8 cellular contexts compared by ENCODE assay signal in genomic region chr2:91772240-91772927, GRCh38.
A peak's percentile ranks its signal among the peaks of the same experiment; 100 is the strongest.
DNase-seq lines count a peak whose midpoint lies in the region; ATAC-seq, FAIRE-seq and TF ChIP-seq lines count a peak whose summit lies in the region.
"Not testable (repeated sequence)": the region's sequence is repeated elsewhere in the genome, so short reads cannot be mapped to it uniquely, and the experiment has no call there.

No MANE protein-coding gene starts in this region.

- H4K20me1 ChIP-seq in GM23248 (ENCODE audit: insufficient read depth): not testable (repeated sequence)

- peak; percentile 60 to 66 for ATAC-seq in A549
- ATAC-seq in lower lobe of right lung: peak; percentile 31 to 42
- ATAC-seq in stimulated activated naive CD8-positive, alpha-beta T cell treated with anti-CD3 and anti-CD28 coated beads, Interleukin-15, amount 100 ng/mL, for 72 hours: peak; percentile 21

- CTCF ChIA-PET in A549 (lab: Yijun Ruan, JAX): not testable (repeated sequence)

- POLR2A ChIA-PET in A549 (lab: Yijun Ruan, JAX): not testable (repeated sequence)

- not testable (repeated sequence) for H3K4me3 Mint-ChIP-seq in dendritic cell treated with granulocyte-macrophage colony-stimulating factor and Interleukin-4, amounts not matched to agents 40 ng/mL and 50 ng/mL, for 4 days; osteocyte (ENCODE audit: unreplicated experiment); stimulated activated naive CD8-positive, alpha-beta T cell treated with anti-CD3 and anti-CD28 coated beads, Interleukin-15, amount 100 ng/mL, for 72 hours

- H3K9ac ChIP-seq in GM23248: not testable (repeated sequence)

- not testable (repeated sequence) for H3K36me3 ChIP-seq in GM23248 (ENCODE audit: low read depth); right atrium auricular region; lower lobe of right lung

- H3K27ac ChIP-seq in A549: peak overlapping the region; percentile 62 to 86
- not testable (repeated sequence) for H3K27ac ChIP-seq in GM23248, right atrium auricular region, lower lobe of right lung

- in situ Hi-C loops in GM23248 (cut with MboI): not testable (repeated sequence)

- H3K27me3 Mint-ChIP-seq in dendritic cell treated with granulocyte-macrophage colony-stimulating factor and Interleukin-4, amounts not matched to agents 40 ng/mL and 50 ng/mL, for 4 days; osteocyte (ENCODE audit: unreplicated experiment); stimulated activated naive CD8-positive, alpha-beta T cell treated with anti-CD3 and anti-CD28 coated beads, Interleukin-15, amount 100 ng/mL, for 72 hours: not testable (repeated sequence)

- not testable (repeated sequence) for TF ChIP-seq EP300 in A549 (IDR thresholded peaks at IDR 0.05)

- not testable (repeated sequence) for TF ChIP-seq CTCF in A549 (IDR thresholded peaks at IDR 0.05); right atrium auricular region (IDR thresholded peaks at IDR 0.05); lower lobe of right lung (IDR thresholded peaks at IDR 0.05); osteocyte (IDR thresholded peaks at IDR 0.05)

- H3K9me2 ChIP-seq in GM23248 (ENCODE audit: insufficient read depth): not testable (repeated sequence)

- TF ChIP-seq POLR2A in A549 (IDR thresholded peaks at IDR 0.05; ENCODE audit: low read length): not testable (repeated sequence)

- not testable (repeated sequence) for H3K9me3 Mint-ChIP-seq in dendritic cell treated with granulocyte-macrophage colony-stimulating factor and Interleukin-4, amounts not matched to agents 40 ng/mL and 50 ng/mL, for 4 days; osteocyte (ENCODE audit: unreplicated experiment); stimulated activated naive CD8-positive, alpha-beta T cell treated with anti-CD3 and anti-CD28 coated beads, Interleukin-15, amount 100 ng/mL, for 72 hours

- H3K4me3 ChIP-seq in A549, GM23248, right atrium auricular region, lower lobe of right lung: not testable (repeated sequence)

- peak overlapping the region; percentile 71 for H3K4me2 ChIP-seq in A549
- H3K4me2 ChIP-seq in GM23248 (ENCODE audit: unreplicated experiment): not testable (repeated sequence)

- not testable (repeated sequence) for H3K4me1 Mint-ChIP-seq in dendritic cell treated with granulocyte-macrophage colony-stimulating factor and Interleukin-4, amounts not matched to agents 40 ng/mL and 50 ng/mL, for 4 days (ENCODE audit: low read depth); osteocyte (ENCODE audit: unreplicated experiment); stimulated activated naive CD8-positive, alpha-beta T cell treated with anti-CD3 and anti-CD28 coated beads, Interleukin-15, amount 100 ng/mL, for 72 hours

- H3F3A ChIP-seq in GM23248 (ENCODE audit: insufficient read depth): not testable (repeated sequence)

- not testable (repeated sequence) for H2AFZ ChIP-seq in GM23248

- DNase-seq in A549 (ENCODE audit: low read depth in 1 of 2, low spot score in 1 of 2): peak in 1 of 2 experiments; percentile 60
- DNase-seq in GM23248: peak; percentile 7
- peak; percentile 61 for DNase-seq in RCC 7860 (ENCODE audit: low spot score)
- DNase-seq in right atrium auricular region (ENCODE audit: low spot score): peak; percentile 40
- DNase-seq in lower lobe of right lung; stimulated activated naive CD8-positive, alpha-beta T cell treated with anti-CD3 and anti-CD28 coated beads, Interleukin-15, amount 100 ng/mL, for 72 hours: not testable (repeated sequence)
- peak; percentile 66 for DNase-seq in osteocyte (ENCODE audit: extremely low spot score, unreplicated experiment)

- not testable (repeated sequence) for H3K9me3 ChIP-seq in A549; GM23248 (ENCODE audit: low read depth); right atrium auricular region; lower lobe of right lung

- 25% methylated on average over 8 of the region's 13 CpGs for WGBS in A549 (ENCODE audit: missing lambda C conversion rate)
- WGBS in GM23248 (ENCODE audit: low coverage in 1 of 2, low lambda C conversion rate in 2 of 2, missing lambda C conversion rate in 2 of 2), 2 experiments: 56 to 63% methylated on average over 12 of the region's 13 CpGs

- H3K36me3 Mint-ChIP-seq in dendritic cell treated with granulocyte-macrophage colony-stimulating factor and Interleukin-4, amounts not matched to agents 40 ng/mL and 50 ng/mL, for 4 days (ENCODE audit: low read depth); osteocyte (ENCODE audit: unreplicated experiment): not testable (repeated sequence)

- intact Hi-C loops in dendritic cell treated with granulocyte-macrophage colony-stimulating factor and Interleukin-4, amounts not matched to agents 40 ng/mL and 50 ng/mL, for 4 days (cut with micrococcal nuclease); lower lobe of right lung (cut with DNase I): not testable (repeated sequence)

- not testable (repeated sequence) for H3K79me2 ChIP-seq in GM23248 (ENCODE audit: insufficient read depth)

- peak overlapping the region; percentile 76 for H3K27ac Mint-ChIP-seq in dendritic cell treated with granulocyte-macrophage colony-stimulating factor and Interleukin-4, amounts not matched to agents 40 ng/mL and 50 ng/mL, for 4 days
- H3K27ac Mint-ChIP-seq in osteocyte (ENCODE audit: unreplicated experiment); stimulated activated naive CD8-positive, alpha-beta T cell treated with anti-CD3 and anti-CD28 coated beads, Interleukin-15, amount 100 ng/mL, for 72 hours: not testable (repeated sequence)

- H3K27me3 ChIP-seq in GM23248 (replicated peaks; ENCODE audit: insufficient read depth); right atrium auricular region; lower lobe of right lung (ENCODE audit: low read depth): not testable (repeated sequence)

- peaks cover 52% of the 10 kb centered on the region for H3K4me1 ChIP-seq in A549
- not testable (repeated sequence) for H3K4me1 ChIP-seq in GM23248 (ENCODE audit: insufficient read depth); right atrium auricular region; lower lobe of right lung

- FAIRE-seq in A549 (lab: Jason Lieb, UNC); RCC 7860 (lab: Jason Lieb, UNC): not testable (repeated sequence)

- TF ChIP-seq RAD21 in A549 (conservative IDR thresholded peaks at IDR 0.05 in 1 of 2, IDR thresholded peaks at IDR 0.05 in 1 of 2): not testable (repeated sequence)

TF ChIP-seq in A549, 52 proteins besides CTCF, POLR2A, EP300 and RAD21:
- TF ChIP-seq ATOH8 (CRISPR knock-in tag; IDR thresholded peaks at IDR 0.05; ENCODE audit: low read depth): peak; percentile 78
- 0 out of 2 replicates have a peak, but pooled peaks have one; percentile 42 for TF ChIP-seq HOXB5 (CRISPR knock-in tag; IDR thresholded peaks at IDR 0.05)
- TF ChIP-seq FOSL2 (IDR thresholded peaks at IDR 0.05): not testable (repeated sequence)
- peak; percentile 36; the same call in 1 of the 2 replicates for TF ChIP-seq FOSL2 (CRISPR knock-in tag; IDR thresholded peaks at IDR 0.05)
